Comparison of ENCODE assay signal across 10 cellular contexts in genomic region chr18:47912343-47912742, GRCh38. TPM values are rescaled to one million over a fixed set of nuclear protein-coding genes. Genes with fewer than 3 reads are reported as not detected.
DNase-seq lines count a peak whose midpoint lies in the region; ATAC-seq, FAIRE-seq and TF ChIP-seq lines count a peak whose summit lies in the region.
"Had no signal": no experiment of that assay in that cellular context is flagged by ENCODE, and none has a peak within 500 bp of the region (broad histone marks: within the 10 kb centered on the region; RNA-seq: fewer than 3 reads in every experiment).

No MANE protein-coding gene starts in this region.

- no peak for TF ChIP-seq CTCF in H1 (IDR thresholded peaks at IDR 0.05; ENCODE audit: control extremely low read depth in 1 of 3, insufficient read depth in 1 of 3, low read depth in 1 of 3, low read length in 3 of 3)

- peaks cover 10 to 20% of the 10 kb centered on the region in 2 experiments for H4K20me1 ChIP-seq in H1 (replicated peaks in 1 of 2; ENCODE audit: control insufficient read depth in 1 of 2, insufficient read depth in 2 of 2, low read length in 2 of 2)

- no peak overlapping the region; a peak in 1 of 7 replicates for H3K9ac ChIP-seq in H1 (replicated peaks in 1 of 4; ENCODE audit: extremely low read depth in 1 of 4, low read depth in 3 of 4, low read length in 3 of 4)

- no peak for TF ChIP-seq EP300 in H1 (IDR thresholded peaks at IDR 0.05; ENCODE audit: borderline replicate concordance in 1 of 2, low read depth in 2 of 2, low read length in 2 of 2)

- no peak overlapping the region for H2BK15ac ChIP-seq in H1 (ENCODE audit: low read length)

- no peak for FAIRE-seq in H1 (lab: Jason Lieb, UNC)
- FAIRE-seq: frontal cortex had no signal

- peaks cover 0 to 16% (median 3%) of the 10 kb centered on the region in 4 experiments; a peak in 3 of 7 replicates for H3K4me1 ChIP-seq in H1 (replicated peaks in 1 of 4; ENCODE audit: control insufficient read depth in 3 of 4, insufficient read depth in 4 of 4, low read length in 3 of 4)

- TF ChIP-seq POLR2A in H1 (IDR thresholded peaks at IDR 0.05; ENCODE audit: control extremely low read depth in 1 of 2, low read depth in 2 of 2, low read length in 2 of 2): no peak

- H3K23ac ChIP-seq in H1 (ENCODE audit: insufficient read length): no peak overlapping the region

- no peak overlapping the region for H4K5ac ChIP-seq in H1 (ENCODE audit: insufficient read length, low read depth, low read length)

- H3K18ac ChIP-seq in H1 (ENCODE audit: extremely low read depth, low read length): no peak overlapping the region

- H3K4ac ChIP-seq in H1 (replicated peaks; ENCODE audit: insufficient read length, low read depth, low read length): no peak overlapping the region

- H2BK120ac ChIP-seq in H1 (replicated peaks; ENCODE audit: low read depth, low read length): no peak overlapping the region

- H3K4me3 ChIP-seq in H1 (ENCODE audit: extremely low read depth in 1 of 4, insufficient read depth in 2 of 4, low read depth in 3 of 4, low read length in 4 of 4): no peak overlapping the region
- H3K4me3 ChIP-seq: stomach had no signal

- H3K79me1 ChIP-seq in H1 (ENCODE audit: low read depth, low read length): peaks cover 7% of the 10 kb centered on the region

- H2AFZ ChIP-seq in H1 (ENCODE audit: low read length): no peak overlapping the region

- no peak overlapping the region for H2BK5ac ChIP-seq in H1 (ENCODE audit: low read depth, low read length)

- no peak overlapping the region; a peak in 1 of 4 replicates for H3K4me2 ChIP-seq in H1 (ENCODE audit: insufficient read depth in 1 of 2, low read depth in 2 of 2, low read length in 2 of 2)

- no peak overlapping the region for H4K8ac ChIP-seq in H1 (ENCODE audit: extremely low read depth, insufficient read depth, low read length)

- 95% methylated on average over 1 of the region's 1 CpG; no CpG with 5 or more reads in 1 of the 2 experiments for WGBS in H1 (ENCODE audit: extremely low coverage in 1 of 2, insufficient coverage in 1 of 2, insufficient read length in 1 of 2, insufficient replicate concordance in 2 of 2, low coverage in 1 of 2, low lambda C conversion rate in 2 of 2, missing lambda C conversion rate in 1 of 2), 2 experiments

- peak; percentile 36 for DNase-seq in stimulated activated CD4-positive, alpha-beta T cell treated with anti-CD3 and anti-CD28 coated beads, Interleukin-1b, Interleukin-23, amount 100 ng/mL, for 48 hours
- no peak for DNase-seq in stimulated activated CD4-positive, alpha-beta T cell treated with anti-CD3 and anti-CD28 coated beads, Interleukin-12 subunit alpha, Interleukin-12 subunit beta, amount 100 ng/mL, for 4 hours
- DNase-seq in H1 (ENCODE audit: low read depth in 1 of 2, low spot score in 2 of 2) (no peak), myocyte (ENCODE audit: low read depth) (peak; percentile 39), NCI-H1436 treated with DMSO at 0.1 percent for 48 hours (lab: John Stamatoyannopoulos, UW) (no peak), NCI-H2081 (lab: John Stamatoyannopoulos, UW) (no peak)
- DNase-seq: stomach had no signal

- TF ChIP-seq RAD21 in H1 (IDR thresholded peaks at IDR 0.05 in 1 of 2, conservative IDR thresholded peaks at IDR 0.05 in 1 of 2; ENCODE audit: low read depth in 2 of 2, low read length in 2 of 2): no peak

- POLR2A ChIA-PET in H1 (lab: Charles Lee; ENCODE audit: partially characterized antibody): interaction anchor here (0.7 to 2.0 kb wide), 4 partner anchors 9 to 18 kb away, joined by 3 to 4 read pairs (median 4); partner anchors contain the start of gene SMAD2

- H2AK5ac ChIP-seq in H1 (ENCODE audit: low read depth, low read length): no peak overlapping the region

- H2BK12ac ChIP-seq in H1 (ENCODE audit: low read depth, low read length): no peak overlapping the region

- H3K79me2 ChIP-seq in H1 (ENCODE audit: control insufficient read depth in 1 of 2, insufficient read depth in 2 of 2, low read length in 2 of 2): peaks cover 18 to 100% of the 10 kb centered on the region in 2 experiments

- H2BK20ac ChIP-seq in H1 (ENCODE audit: low read length): no peak overlapping the region

- CTCF ChIA-PET in H1 (lab: Charles Lee; ENCODE audit: partially characterized antibody): interaction anchor here (0.9 to 2.1 kb wide), 4 partner anchors 11 to 60 kb away, joined by 3 to 6 read pairs (median 3); no protein-coding TSS in a partner anchor

- ATAC-seq in HG03457 (IDR thresholded peaks at IDR 0.05; ENCODE audit: unreplicated experiment): no peak
- ATAC-seq in HG03280 (IDR thresholded peaks at IDR 0.05; ENCODE audit: unreplicated experiment): no peak

- H4K91ac ChIP-seq in H1 (replicated peaks; ENCODE audit: insufficient read length, low read length): no peak overlapping the region

- H3K27me3 ChIP-seq in H1 (replicated peaks in 1 of 4; ENCODE audit: control insufficient read depth in 3 of 4, extremely low read depth in 1 of 4, insufficient read depth in 3 of 4, low read length in 3 of 4): no peaks in the 10 kb centered on the region
- H3K27me3 ChIP-seq: stomach had no signal

- H3K27ac ChIP-seq in H1 (ENCODE audit: low read depth, low read length): peak overlapping the region; percentile 34; the same call in 1 of the 2 replicates

- no peak overlapping the region for H3K56ac ChIP-seq in H1 (replicated peaks; ENCODE audit: insufficient read length, low read depth, low read length)

- no peaks in the 10 kb centered on the region for H3K23me2 ChIP-seq in H1 (ENCODE audit: low read depth, low read length)

- H3K9me3 ChIP-seq in H1 (ENCODE audit: insufficient read depth in 2 of 2, low read depth in 1 of 2, low read length in 1 of 2): 0 out of 4 replicates have a peak, but pooled peaks cover 0 to under 1% of the 10 kb centered on the region in 2 experiments
- H3K9me3 ChIP-seq: stomach had no signal

- no peak overlapping the region for H3K14ac ChIP-seq in H1 (ENCODE audit: insufficient read length)

- H3K36me3 ChIP-seq in H1 (ENCODE audit: control insufficient read depth in 2 of 4, insufficient read depth in 4 of 4, low read length in 3 of 4): peaks cover 0 to 2% (median under 1%) of the 10 kb centered on the region in 4 experiments; a peak in 3 of 8 replicates

TF ChIP-seq in H1, 55 proteins besides CTCF, POLR2A, EP300 and RAD21:
- TF ChIP-seq CREB1 (IDR thresholded peaks at IDR 0.05) (no peak), TCF12 (IDR thresholded peaks at IDR 0.05; ENCODE audit: low read depth, low read length) (no peak), SP2 (IDR thresholded peaks at IDR 0.05; ENCODE audit: low read length) (no peak), BACH1 (IDR thresholded peaks at IDR 0.05; ENCODE audit: low read length) (no peak), GABPA (IDR thresholded peaks at IDR 0.05; ENCODE audit: borderline replicate concordance, insufficient read depth, low read length) (no peak), ATF2 (IDR thresholded peaks at IDR 0.05; ENCODE audit: low read length) (no peak), RBBP5 (IDR thresholded peaks at IDR 0.05; ENCODE audit: borderline replicate concordance, low read depth, low read length) (no peak), ZNF274 (IDR thresholded peaks at IDR 0.05; ENCODE audit: borderline replicate concordance, extremely low read depth, low read length) (no peak), SIN3A (conservative IDR thresholded peaks at IDR 0.05 in 1 of 2, IDR thresholded peaks at IDR 0.05 in 1 of 2; ENCODE audit: low read depth in 1 of 2, low read length in 2 of 2) (no peak)

RNA-seq across cellular contexts. Expression of gene SMAD2, which starts 18.1 kb away (rescaled TPM):
- total RNA-seq in H1 (2021; fragmentation: NEBNext Ultra II Directional; extraction: Animal tissue kit (Norgen Biotek cat#: 25700)): 124 and 132 TPM in 2 replicates
- polyA plus RNA-seq in H1 (2011; rRNA removed): 24.7 and 28.4 TPM in 2 replicates
- 34.3 TPM for polyA plus RNA-seq in H1 (2011; cell fraction: cytosol; rRNA removed)
- 28.6 TPM for polyA plus RNA-seq in H1 (2011; cell fraction: nucleus; rRNA removed)
- 47.1 to 77.4 TPM (median 56.0 TPM) in 4 replicates for polyA plus RNA-seq in H1 (2012, experiment 1 of 2)
- polyA plus RNA-seq in H1 (2012, experiment 2 of 2): 7.3 TPM
- 38.2 TPM for polyA plus RNA-seq in H1 (2013, experiment 1 of 2)
- polyA plus RNA-seq in H1 (2013, experiment 2 of 2): 38.2 TPM
- polyA minus RNA-seq in H1 (2011; rRNA and poly(A)+ RNA removed): 126 and 210 TPM in 2 replicates
- polyA minus RNA-seq in H1 (2011; cell fraction: cytosol; rRNA and poly(A)+ RNA removed): 69.9 TPM
- polyA minus RNA-seq in H1 (2011; cell fraction: nucleus; rRNA and poly(A)+ RNA removed): 143 TPM
- 90.4 and 101 TPM in 2 replicates for total RNA-seq in myocyte
- polyA plus RNA-seq in myocyte (2012): 60.9 TPM

Comparison
In these comparisons a context has a peak if more than half of its experiments do, and no peak if none do; other contexts are left out.
1. DNase-seq: peak in stimulated activated CD4-positive, alpha-beta T cell treated with anti-CD3 and anti-CD28 coated beads, Interleukin-1b, Interleukin-23, amount 100 ng/mL, for 48 hours (single experiment) and myocyte (single experiment); none in stimulated activated CD4-positive, alpha-beta T cell treated with anti-CD3 and anti-CD28 coated beads, Interleukin-12 subunit alpha, Interleukin-12 subunit beta, amount 100 ng/mL, for 4 hours (single experiment), H1 (0 of 2), NCI-H1436 treated with DMSO at 0.1 percent for 48 hours (single experiment) and NCI-H2081 (0 of 2).